Comparison of ENCODE assay signal across 17 cellular contexts in the genomic region with DNA sequence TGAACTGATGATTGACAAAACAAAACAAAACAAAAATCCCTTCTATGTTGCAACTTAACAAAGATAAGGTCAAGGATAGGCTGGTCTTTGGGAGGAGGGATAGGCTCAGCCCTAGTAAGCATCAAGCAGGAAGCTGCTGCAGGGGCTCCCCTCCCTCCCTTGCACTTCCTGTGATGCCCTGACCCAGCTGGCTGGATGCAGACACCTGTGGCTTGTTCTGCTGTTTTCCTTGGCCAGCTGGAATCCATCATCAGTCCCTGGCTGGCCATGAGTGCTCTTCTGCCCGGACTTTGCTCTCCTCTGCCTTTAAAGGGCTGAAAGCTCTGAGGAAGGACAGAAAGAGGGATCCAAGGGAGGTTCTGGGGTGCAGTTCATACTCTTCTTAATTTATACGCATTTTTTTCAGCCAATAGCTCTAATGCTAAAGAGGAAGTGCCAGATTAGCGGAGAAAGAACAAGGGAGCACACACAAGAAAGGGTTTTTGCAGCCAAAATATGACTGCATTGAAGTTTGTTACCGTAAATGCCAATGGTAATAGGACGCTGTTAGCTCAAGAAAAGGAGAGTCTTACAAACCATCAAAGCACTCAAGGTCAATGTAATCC. TPM values are rescaled to one million over a fixed set of nuclear protein-coding genes. Genes with fewer than 3 reads are reported as not detected.
DNase-seq lines count a peak whose midpoint lies in the region; ATAC-seq and TF ChIP-seq lines count a peak whose summit lies in the region.
"Had no signal": no experiment of that assay in that cellular context is flagged by ENCODE, and none has a peak within 500 bp of the region (broad histone marks: within the 10 kb centered on the region; RNA-seq: fewer than 3 reads in every experiment).

No MANE protein-coding gene starts in this region.

- H3K36me3 ChIP-seq in Loucy (ENCODE audit: insufficient read depth, low read length): no peaks in the 10 kb centered on the region

- 0 out of 2 replicates have a peak overlapping the region, but pooled peaks have one; percentile 19 for H2AFZ ChIP-seq in Loucy (ENCODE audit: low read length)

- H4K20me1 ChIP-seq in Loucy (ENCODE audit: insufficient read depth, low read length, poor library complexity, severe bottlenecking): no peaks in the 10 kb centered on the region

- H3K9me2 ChIP-seq in Loucy (replicated peaks; ENCODE audit: low read depth, low read length): no peaks in the 10 kb centered on the region

- no peak for TF ChIP-seq CTCF in Loucy (conservative IDR thresholded peaks at IDR 0.05; ENCODE audit: low read length)
- no peak for TF ChIP-seq CTCF in endothelial cell (IDR thresholded peaks at IDR 0.05; ENCODE audit: unreplicated experiment)

- no peak overlapping the region for H3K4me3 ChIP-seq in Loucy (ENCODE audit: low read length, poor library complexity, severe bottlenecking)
- H3K4me3 ChIP-seq: suprapubic skin had no signal

- H3K9me3 ChIP-seq in Loucy (ENCODE audit: insufficient read depth, low read depth, low read length): no peaks in the 10 kb centered on the region
- H3K9me3 ChIP-seq in T-helper 17 cell (ENCODE audit: control insufficient read depth, low read length, poor library complexity, severe bottlenecking): no peaks in the 10 kb centered on the region
- H3K9me3 ChIP-seq: suprapubic skin had no signal

- peaks cover 6% of the 10 kb centered on the region for H3K4me1 ChIP-seq in Loucy (ENCODE audit: insufficient read depth, low read length, poor library complexity, severe bottlenecking)
- H3K4me1 ChIP-seq: suprapubic skin had no signal

- H3K36me3 Mint-ChIP-seq in T-helper 17 cell (ENCODE audit: low read depth) (no peaks in the 10 kb centered on the region), endothelial cell (ENCODE audit: low read depth, unreplicated experiment) (peaks cover 2% of the 10 kb centered on the region)

- no peak for ATAC-seq in T-helper 17 cell
- ATAC-seq in GM18873 (IDR thresholded peaks at IDR 0.05; ENCODE audit: low FRiP score, unreplicated experiment): no peak
- no peak for ATAC-seq in HG02870 (IDR thresholded peaks at IDR 0.05; ENCODE audit: unreplicated experiment)
- ATAC-seq: right cardiac atrium had no signal

- H3K4me1 Mint-ChIP-seq in T-helper 17 cell (no peaks in the 10 kb centered on the region), endothelial cell (ENCODE audit: unreplicated experiment) (no peaks in the 10 kb centered on the region)

- H3K27ac Mint-ChIP-seq in T-helper 17 cell (peak overlapping the region; percentile 34), endothelial cell (ENCODE audit: unreplicated experiment) (no peak overlapping the region)

- H3K4me3 Mint-ChIP-seq in T-helper 17 cell (no peak overlapping the region), endothelial cell (ENCODE audit: unreplicated experiment) (no peak overlapping the region)

- no peaks in the 10 kb centered on the region for H3K9me3 Mint-ChIP-seq in endothelial cell (ENCODE audit: unreplicated experiment)

- no peaks in the 10 kb centered on the region for H3K27me3 ChIP-seq in Loucy (ENCODE audit: insufficient read depth, low read length, poor library complexity, severe bottlenecking)
- H3K27me3 ChIP-seq: suprapubic skin had no signal

- H3K27me3 Mint-ChIP-seq in T-helper 17 cell: peaks cover 10% of the 10 kb centered on the region
- H3K27me3 Mint-ChIP-seq in endothelial cell (ENCODE audit: unreplicated experiment): peaks cover 3% of the 10 kb centered on the region

- H3F3A ChIP-seq in Loucy (ENCODE audit: low read depth): no peaks in the 10 kb centered on the region

- no peak overlapping the region for H3K9ac ChIP-seq in Loucy (ENCODE audit: low read depth, low read length, poor library complexity, severe bottlenecking)

- H3K4me2 ChIP-seq in Loucy (ENCODE audit: low read depth, low read length, poor library complexity, severe bottlenecking): no peak overlapping the region

- DNase-seq in COLO668 (lab: John Stamatoyannopoulos, UW; ENCODE audit: unreplicated experiment): peak; percentile 92
- DNase-seq in T-helper 17 cell: no peak
- peak; percentile 93 for DNase-seq in left kidney (ENCODE audit: low read depth, low spot score)
- no peak for DNase-seq in endothelial cell (ENCODE audit: low spot score)
- DNase-seq in D341Med (ENCODE audit: low spot score): no peak
- DNase-seq: activated CD4-positive, alpha-beta T cell treated with anti-CD3 and anti-CD28 coated beads for 4 hours; activated effector memory CD4-positive, alpha-beta T cell treated with Interleukin-2 at 50 U/mL for 16 hours; MV-4-11; NK-92 treated with Interleukin-12 subunit alpha and Interleukin-12 subunit beta, amount 100 ng/mL, for 24 hours; SW 1271 had no signal

- no peaks in the 10 kb centered on the region for H3K79me2 ChIP-seq in Loucy (ENCODE audit: insufficient read depth, low read length)

RNA-seq across cellular contexts. Expression of gene UBE2U, which starts 19.9 kb away (rescaled TPM):
- total RNA-seq in T-helper 17 cell (not detected), endothelial cell (ENCODE audit: unreplicated experiment) (not detected)
- total RNA-seq: epithelial cell of proximal tubule, mononuclear cell, right cardiac atrium, suprapubic skin had no signal

Comparison
In these comparisons a context has a peak if more than half of its experiments do, and no peak if none do; other contexts are left out.
1. DNase-seq: peak in COLO668 (single experiment) and left kidney (single experiment); none in T-helper 17 cell (0 of 3), endothelial cell (single experiment) and D341Med (single experiment).